24 cellular contexts compared by ENCODE assay signal in genomic region chr15:86522721-86523120, GRCh38.
"Had no signal": no experiment of that assay in that cellular context is flagged by ENCODE, and none has a peak within 500 bp of the region (broad histone marks: within the 10 kb centered on the region; RNA-seq: fewer than 3 reads in every experiment).

No MANE protein-coding gene starts in this region.

- H3K36me3 ChIP-seq: neural progenitor cell, ovary, right lobe of liver, sigmoid colon, suprapubic skin, tibial artery, transverse colon, upper lobe of right lung, uterus had no signal

- DNase-seq: natural killer cell; occipital lobe; ovary; posterior cingulate gyrus; psoas muscle; right cardiac atrium; right lobe of liver; sigmoid colon; small intestine; stimulated activated CD4-positive, alpha-beta T cell treated with anti-CD3 and anti-CD28 coated beads, Interleukin-15, amount 100 ng/mL, for 24 hours; stimulated activated CD4-positive, alpha-beta T cell treated with anti-CD3 and anti-CD28 coated beads, Interleukin-2, amount 100 ng/mL, for 24 hours; stimulated activated CD4-positive, alpha-beta T cell treated with anti-CD3 and anti-CD28 coated beads, Interleukin-2, amount 100 ng/mL, for 48 hours; stimulated activated CD4-positive, alpha-beta T cell treated with anti-CD3 and anti-CD28 coated beads, Interleukin-4, amount 100 ng/mL, for 24 hours; stimulated activated naive B cell treated with anti-CD40 and anti-IgM and Interleukin-4, amounts not matched to agents 10 μg/mL and 1 μg/mL and 100 μg/mL, for 72 hours; stimulated activated naive CD8-positive, alpha-beta T cell treated with anti-CD3 and anti-CD28 coated beads, Interleukin-15, amount 100 ng/mL, for 72 hours; stimulated activated naive CD8-positive, alpha-beta T cell treated with anti-CD3 and anti-CD28 coated beads, Interleukin-15, Interleukin-2, amounts not matched to agents 100 U/mL and 50 U/mL, for 24 hours; testis; tibial artery; transverse colon; upper lobe of right lung; uterus had no signal

- H3K27me3 ChIP-seq: neural progenitor cell, ovary, right lobe of liver, sigmoid colon, suprapubic skin, testis, tibial artery, transverse colon, upper lobe of right lung, uterus had no signal

- H3K4me3 ChIP-seq: neural progenitor cell, ovary, psoas muscle, right lobe of liver, sigmoid colon, suprapubic skin, testis, tibial artery, transverse colon, upper lobe of right lung, uterus had no signal

- H3K27ac ChIP-seq: neural progenitor cell, ovary, parathyroid adenoma, psoas muscle, right lobe of liver, sigmoid colon, suprapubic skin, testis, tibial artery, transverse colon, upper lobe of right lung, uterus had no signal

- H3K4me1 ChIP-seq: parathyroid adenoma, psoas muscle, right lobe of liver, sigmoid colon, suprapubic skin, testis, tibial artery, transverse colon, upper lobe of right lung, uterus had no signal

- H3K9me3 ChIP-seq: ovary, psoas muscle, right lobe of liver, sigmoid colon, testis, tibial artery, transverse colon, upper lobe of right lung, uterus had no signal
